Comparison of ENCODE assay signal across 8 cellular contexts in the genomic region with DNA sequence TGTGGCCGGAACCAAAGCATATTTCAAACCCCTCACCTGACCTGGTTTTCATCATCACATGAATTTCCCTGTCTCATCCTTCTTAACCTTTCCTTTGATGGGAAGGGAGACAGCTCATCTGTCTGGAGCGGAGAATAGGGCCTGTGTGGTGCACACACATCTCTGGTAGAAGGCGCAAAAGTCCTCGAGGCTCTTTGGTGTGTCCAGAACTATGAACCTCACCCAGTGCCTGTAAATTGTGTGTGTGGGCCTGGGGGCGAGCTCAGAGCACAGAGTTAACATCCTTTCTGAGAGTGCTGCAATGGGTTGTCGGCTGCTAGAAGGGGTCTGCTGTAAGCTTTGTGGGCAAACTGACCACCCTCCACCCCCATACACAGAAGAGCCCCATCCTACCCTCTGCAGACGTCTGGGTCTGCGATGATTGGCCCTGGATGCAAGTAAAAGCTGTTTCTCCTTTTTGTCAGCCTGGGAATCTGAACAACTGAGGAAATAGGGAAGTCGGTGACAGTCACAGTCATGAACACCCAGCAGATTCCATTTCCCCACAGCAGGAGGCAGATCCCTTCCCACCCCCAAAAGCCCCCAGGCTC. TPM values are rescaled to one million over a fixed set of nuclear protein-coding genes. Genes with fewer than 3 reads are reported as not detected.
DNase-seq lines count a peak whose midpoint lies in the region; ATAC-seq, FAIRE-seq and TF ChIP-seq lines count a peak whose summit lies in the region.

No MANE protein-coding gene starts in this region.

- peak overlapping the region; percentile 20 for H3K18ac ChIP-seq in H1 (ENCODE audit: extremely low read depth, low read length)

- POLR2A ChIA-PET in H1 (lab: Charles Lee; ENCODE audit: partially characterized antibody): interaction anchor here (0.9 to 2.3 kb wide), 14 partner anchors 9 to 424 kb away, joined by 3 to 11 read pairs (median 5); a partner anchor contains a TSS

- peak overlapping the region; percentile 67 to 75 for H3K4me2 ChIP-seq in H1 (ENCODE audit: insufficient read depth in 1 of 2, low read depth in 2 of 2, low read length in 2 of 2)

- CTCF ChIA-PET in Calu3 (lab: Charles Lee) (no interaction called here), H1 (lab: Charles Lee; ENCODE audit: partially characterized antibody) (interaction anchor here (1.0 to 2.7 kb wide), 5 partner anchors 12 to 143 kb away, joined by 3 to 10 read pairs (median 3); no protein-coding TSS in a partner anchor)

- peak overlapping the region; percentile 64 for H4K5ac ChIP-seq in H1 (ENCODE audit: insufficient read length, low read depth, low read length)

- H3K23me2 ChIP-seq in H1 (ENCODE audit: low read depth, low read length): peaks cover 5% of the 10 kb centered on the region; the same call in 1 of the 2 replicates

- peak overlapping the region; percentile 16 for H3K4ac ChIP-seq in H1 (replicated peaks; ENCODE audit: insufficient read length, low read depth, low read length)

- H3K4me3 ChIP-seq in H1 (ENCODE audit: extremely low read depth in 1 of 4, insufficient read depth in 2 of 4, low read depth in 3 of 4, low read length in 4 of 4): peak overlapping the region; percentile 68 to 88 (median 82)

- BruUV-seq in Calu3 (replicated peaks; lab: Mats Ljungman, UMichigan): TSS peak; percentile 62

- no peak overlapping the region for H2BK120ac ChIP-seq in H1 (replicated peaks; ENCODE audit: low read depth, low read length)

- no peak for TF ChIP-seq EP300 in H1 (IDR thresholded peaks at IDR 0.05; ENCODE audit: borderline replicate concordance in 1 of 2, low read depth in 2 of 2, low read length in 2 of 2)

- TF ChIP-seq RAD21 in H1 (IDR thresholded peaks at IDR 0.05 in 1 of 2, conservative IDR thresholded peaks at IDR 0.05 in 1 of 2; ENCODE audit: low read depth in 2 of 2, low read length in 2 of 2): no peak

- H4K20me1 ChIP-seq in H1 (replicated peaks in 1 of 2; ENCODE audit: control insufficient read depth in 1 of 2, insufficient read depth in 2 of 2, low read length in 2 of 2): no peaks in the 10 kb centered on the region

- H3K79me1 ChIP-seq in H1 (ENCODE audit: low read depth, low read length): no peaks in the 10 kb centered on the region

- H3K9me3 Mint-ChIP-seq in Calu3 (ENCODE audit: low read depth, unreplicated experiment) (no peaks in the 10 kb centered on the region), neural crest cell (no peaks in the 10 kb centered on the region)

- no peak overlapping the region for H2BK20ac ChIP-seq in H1 (ENCODE audit: low read length)

- no peak for FAIRE-seq in H1 (lab: Jason Lieb, UNC)

- H3K36me3 Mint-ChIP-seq in Calu3 (ENCODE audit: insufficient read depth, unreplicated experiment) (peaks cover 32% of the 10 kb centered on the region), neural crest cell (ENCODE audit: low read depth) (no peaks in the 10 kb centered on the region)

- 0 out of 2 replicates have a peak overlapping the region, but pooled peaks have one; percentile 54 for H4K8ac ChIP-seq in H1 (ENCODE audit: extremely low read depth, insufficient read depth, low read length)

- H2AK5ac ChIP-seq in H1 (ENCODE audit: low read depth, low read length): no peak overlapping the region

- H3K56ac ChIP-seq in H1 (replicated peaks; ENCODE audit: insufficient read length, low read depth, low read length): peak overlapping the region; percentile 60

- peak overlapping the region in 2 of 4 experiments; percentile 54 to 62; a peak in 4 of 7 replicates for H3K9ac ChIP-seq in H1 (replicated peaks in 1 of 4; ENCODE audit: extremely low read depth in 1 of 4, low read depth in 3 of 4, low read length in 3 of 4)

- peak overlapping the region; percentile 66; the same call in 1 of the 2 replicates for H2BK5ac ChIP-seq in H1 (ENCODE audit: low read depth, low read length)

- H3K79me2 ChIP-seq in H1 (ENCODE audit: control insufficient read depth in 1 of 2, insufficient read depth in 2 of 2, low read length in 2 of 2): no peaks in the 10 kb centered on the region

- H3K4me3 Mint-ChIP-seq in Calu3 (ENCODE audit: low read depth, unreplicated experiment) (peak overlapping the region; percentile 81), neural crest cell (peak overlapping the region; percentile 86)

- TF ChIP-seq CTCF in Calu3 (IDR thresholded peaks at IDR 0.05; ENCODE audit: unreplicated experiment) (no peak), H1 (IDR thresholded peaks at IDR 0.05; ENCODE audit: control extremely low read depth in 1 of 3, insufficient read depth in 1 of 3, low read depth in 1 of 3, low read length in 3 of 3) (no peak), neural crest cell (conservative IDR thresholded peaks at IDR 0.05) (no peak), GM20000 (IDR thresholded peaks at IDR 0.05; ENCODE audit: extremely low read depth, missing control alignments) (no peak)

- H2AFZ ChIP-seq in H1 (ENCODE audit: low read length): no peak overlapping the region

- H3K27me3 ChIP-seq in H1 (replicated peaks in 1 of 4; ENCODE audit: control insufficient read depth in 3 of 4, extremely low read depth in 1 of 4, insufficient read depth in 3 of 4, low read length in 3 of 4): no peaks in the 10 kb centered on the region

- peak overlapping the region; percentile 19; the same call in 1 of the 2 replicates for H2BK15ac ChIP-seq in H1 (ENCODE audit: low read length)

- no peak for TF ChIP-seq POLR2A in H1 (IDR thresholded peaks at IDR 0.05; ENCODE audit: control extremely low read depth in 1 of 2, low read depth in 2 of 2, low read length in 2 of 2)

- ATAC-seq in HG03439 (IDR thresholded peaks at IDR 0.05; ENCODE audit: unreplicated experiment): no peak

- intact Hi-C loops in Calu3 (cut with micrococcal nuclease; ENCODE audit: unreplicated experiment): no loop called here

- no peak overlapping the region for H3K14ac ChIP-seq in H1 (ENCODE audit: insufficient read length)

- 68% methylated on average over 9 of the region's 9 CpGs; no CpG with 5 or more reads in 1 of the 2 experiments for WGBS in H1 (ENCODE audit: extremely low coverage in 1 of 2, insufficient coverage in 1 of 2, insufficient read length in 1 of 2, insufficient replicate concordance in 2 of 2, low coverage in 1 of 2, low lambda C conversion rate in 2 of 2, missing lambda C conversion rate in 1 of 2), 2 experiments

- H3K9me3 ChIP-seq in H1 (ENCODE audit: insufficient read depth in 2 of 2, low read depth in 1 of 2, low read length in 1 of 2): no peaks in the 10 kb centered on the region

- H3K27ac ChIP-seq in H1 (ENCODE audit: low read depth, low read length): peak overlapping the region; percentile 68; the same call in 1 of the 2 replicates

- peaks cover 8 to 19% (median 9%) of the 10 kb centered on the region in 4 experiments for H3K4me1 ChIP-seq in H1 (replicated peaks in 1 of 4; ENCODE audit: control insufficient read depth in 3 of 4, insufficient read depth in 4 of 4, low read length in 3 of 4)

- peak overlapping the region; percentile 67 for H3K27ac Mint-ChIP-seq in Calu3 (ENCODE audit: unreplicated experiment)
- H3K27ac Mint-ChIP-seq in neural crest cell (ENCODE audit: unreplicated experiment): no peak overlapping the region

- peaks cover 0 to 13% (median 2%) of the 10 kb centered on the region in 4 experiments; a peak in 2 of 8 replicates for H3K36me3 ChIP-seq in H1 (ENCODE audit: control insufficient read depth in 2 of 4, insufficient read depth in 4 of 4, low read length in 3 of 4)

- H3K27me3 Mint-ChIP-seq in Calu3 (ENCODE audit: unreplicated experiment) (no peaks in the 10 kb centered on the region), neural crest cell (ENCODE audit: low read depth) (peaks cover 76% of the 10 kb centered on the region)

- H3K23ac ChIP-seq in H1 (ENCODE audit: insufficient read length): no peak overlapping the region

- H2BK12ac ChIP-seq in H1 (ENCODE audit: low read depth, low read length): no peak overlapping the region

- DNase-seq in Calu3: no peak
- peak; percentile 58 for DNase-seq in MV-4-11 (lab: John Stamatoyannopoulos, UW)
- no peak for DNase-seq in H1 (ENCODE audit: low read depth in 1 of 2, low spot score in 2 of 2)
- DNase-seq in neural crest cell (ENCODE audit: low read depth, low spot score): no peak
- no peak for DNase-seq in GM20000 (ENCODE audit: low spot score)
- DNase-seq in OCI-M2 (lab: John Stamatoyannopoulos, UW; ENCODE audit: unreplicated experiment): no peak
- no peak for DNase-seq in cerebellar nuclear complex (lab: John Stamatoyannopoulos, UW)

- H3K4me1 Mint-ChIP-seq in Calu3 (ENCODE audit: low read depth, unreplicated experiment) (peaks cover 46% of the 10 kb centered on the region), neural crest cell (peaks cover 44% of the 10 kb centered on the region)

- H4K91ac ChIP-seq in H1 (replicated peaks; ENCODE audit: insufficient read length, low read length): peak overlapping the region; percentile 81

RNA-seq across cellular contexts. Expression of a gene that starts 0.7 kb away (rescaled TPM):
- 34.0 and 45.3 TPM in 2 replicates for total RNA-seq in Calu3 (2022)
- 10.7 and 12.5 TPM in 2 replicates for total RNA-seq in H1 (2021; fragmentation: NEBNext Ultra II Directional; extraction: Animal tissue kit (Norgen Biotek cat#: 25700))
- polyA plus RNA-seq in H1 (2011; rRNA removed): 5.8 and 11.1 TPM in 2 replicates
- 10.8 TPM for polyA plus RNA-seq in H1 (2011; cell fraction: cytosol; rRNA removed)
- polyA plus RNA-seq in H1 (2011; cell fraction: nucleus; rRNA removed): 18.6 TPM
- polyA plus RNA-seq in H1 (2012, experiment 1 of 2): 8.3 to 10.9 TPM (median 9.0 TPM) in 4 replicates
- polyA plus RNA-seq in H1 (2012, experiment 2 of 2): 3.2 TPM
- 11.5 TPM for polyA plus RNA-seq in H1 (2013, experiment 1 of 2)
- polyA plus RNA-seq in H1 (2013, experiment 2 of 2): 13.3 TPM
- 13.1 and 21.2 TPM in 2 replicates for polyA minus RNA-seq in H1 (2011; rRNA and poly(A)+ RNA removed)
- polyA minus RNA-seq in H1 (2011; cell fraction: cytosol; rRNA and poly(A)+ RNA removed): 10.8 TPM
- 21.6 TPM for polyA minus RNA-seq in H1 (2011; cell fraction: nucleus; rRNA and poly(A)+ RNA removed)
- total RNA-seq in neural crest cell: 0.09 and 0.16 TPM in 2 replicates

RNA-seq across cellular contexts. Expression of a gene that starts 34.1 kb away (rescaled TPM):
- total RNA-seq in Calu3 (2022): 0.76 and 1.1 TPM in 2 replicates
- total RNA-seq in H1 (2021; fragmentation: NEBNext Ultra II Directional; extraction: Animal tissue kit (Norgen Biotek cat#: 25700)): 13.4 and 15.2 TPM in 2 replicates
- polyA plus RNA-seq in H1 (2011; rRNA removed): 8.6 and 11.2 TPM in 2 replicates
- 9.1 TPM for polyA plus RNA-seq in H1 (2011; cell fraction: cytosol; rRNA removed)
- polyA plus RNA-seq in H1 (2011; cell fraction: nucleus; rRNA removed): 8.8 TPM
- 5.5 to 7.9 TPM (median 7.2 TPM) in 4 replicates for polyA plus RNA-seq in H1 (2012, experiment 1 of 2)
- polyA plus RNA-seq in H1 (2012, experiment 2 of 2): 1.4 TPM
- 4.3 TPM for polyA plus RNA-seq in H1 (2013, experiment 1 of 2)
- polyA plus RNA-seq in H1 (2013, experiment 2 of 2): 3.6 TPM
- 25.2 and 27.7 TPM in 2 replicates for polyA minus RNA-seq in H1 (2011; rRNA and poly(A)+ RNA removed)
- polyA minus RNA-seq in H1 (2011; cell fraction: cytosol; rRNA and poly(A)+ RNA removed): 9.0 TPM
- 18.1 TPM for polyA minus RNA-seq in H1 (2011; cell fraction: nucleus; rRNA and poly(A)+ RNA removed)
- total RNA-seq in neural crest cell: 30.9 and 33.8 TPM in 2 replicates

RNA-seq across cellular contexts. Expression of a gene that starts 44.1 kb away (rescaled TPM):
- total RNA-seq in Calu3 (2022): not detected in 2 replicates
- not detected in 2 replicates for total RNA-seq in H1 (2021; fragmentation: NEBNext Ultra II Directional; extraction: Animal tissue kit (Norgen Biotek cat#: 25700))
- 0.09 TPM in 1 of 2 replicates, not detected in the other for polyA plus RNA-seq in H1 (2011; rRNA removed)
- polyA plus RNA-seq in H1 (2011; cell fraction: cytosol; rRNA removed): not detected
- polyA plus RNA-seq in H1 (2011; cell fraction: nucleus; rRNA removed): not detected
- polyA plus RNA-seq in H1 (2012, experiment 1 of 2): not detected in 4 replicates
- not detected for polyA plus RNA-seq in H1 (2012, experiment 2 of 2)
- not detected for polyA plus RNA-seq in H1 (2013, experiment 1 of 2)
- not detected for polyA plus RNA-seq in H1 (2013, experiment 2 of 2)
- not detected in 2 replicates for polyA minus RNA-seq in H1 (2011; rRNA and poly(A)+ RNA removed)
- not detected for polyA minus RNA-seq in H1 (2011; cell fraction: cytosol; rRNA and poly(A)+ RNA removed)
- not detected for polyA minus RNA-seq in H1 (2011; cell fraction: nucleus; rRNA and poly(A)+ RNA removed)
- total RNA-seq in neural crest cell: not detected in 2 replicates

Comparison
In these comparisons a context has a peak if more than half of its experiments do, and no peak if none do; other contexts are left out.
1. RNA of a gene that starts 0.7 kb away (total RNA-seq): 34.0 to 45.3 TPM in Calu3 and 10.7 to 12.5 TPM in H1; 0.09 to 0.16 TPM in neural crest cell; every median in the first group is over 10 times any median in the second.